ENCODE assay signal across 9 cellular contexts in genomic region chr6:99189823-99190721, GRCh38.
DNase-seq lines count a peak whose midpoint lies in the region; ATAC-seq and TF ChIP-seq lines count a peak whose summit lies in the region.
"Had no signal": no experiment of that assay in that cellular context is flagged by ENCODE, and none has a peak within 500 bp of the region (broad histone marks: within the 10 kb centered on the region; RNA-seq: fewer than 3 reads in every experiment).

No MANE protein-coding gene starts in this region.

- H3K4me1 Mint-ChIP-seq in activated T-helper 17 cell treated with anti-CD3 and anti-CD28 coated beads, Interleukin-2, amount 50 U/mL, for 72 hours, result peaks cover 6% of the 10 kb centered on the region

- H3K9me3 Mint-ChIP-seq in activated T-helper 17 cell treated with anti-CD3 and anti-CD28 coated beads, Interleukin-2, amount 50 U/mL, for 72 hours, result peaks cover 6% of the 10 kb centered on the region
- H3K9me3 Mint-ChIP-seq: T-cell had no signal

- H3K4me3 Mint-ChIP-seq in activated T-helper 17 cell treated with anti-CD3 and anti-CD28 coated beads, Interleukin-2, amount 50 U/mL, for 72 hours, result no peak overlapping the region
- H3K4me3 Mint-ChIP-seq: activated naive CD8-positive, alpha-beta T cell; T-cell had no signal

- H3K27me3 Mint-ChIP-seq in activated T-helper 17 cell treated with anti-CD3 and anti-CD28 coated beads, Interleukin-2, amount 50 U/mL, for 72 hours, result peaks cover 25% of the 10 kb centered on the region

- DNase-seq in erythroblast (lab: John Stamatoyannopoulos, UW) (no peak), SHP77 treated with DMSO at 0.1 percent for 48 hours (lab: John Stamatoyannopoulos, UW) (no peak), NCI-H2196 treated with DMSO at 0.1 percent for 48 hours (lab: John Stamatoyannopoulos, UW; ENCODE audit: unreplicated experiment) (no peak)
- DNase-seq: T-cell had no signal

- peak overlapping the region; percentile 13 for H3K27ac Mint-ChIP-seq in activated T-helper 17 cell treated with anti-CD3 and anti-CD28 coated beads, Interleukin-2, amount 50 U/mL, for 72 hours
- H3K27ac Mint-ChIP-seq: activated naive CD8-positive, alpha-beta T cell; T-cell had no signal

- ATAC-seq in GM18867 (IDR thresholded peaks at IDR 0.05; ENCODE audit: unreplicated experiment) (peak; percentile 98), GM19463 (IDR thresholded peaks at IDR 0.05; ENCODE audit: unreplicated experiment) (peak; percentile 97), HG02981 (IDR thresholded peaks at IDR 0.05; ENCODE audit: unreplicated experiment) (peak; percentile 97)
- ATAC-seq in activated T-helper 17 cell treated with anti-CD3 and anti-CD28 coated beads, Interleukin-2, amount 50 U/mL, for 72 hours (replicated peaks), result peak; percentile 93
- ATAC-seq: T-cell had no signal

- no peaks in the 10 kb centered on the region for H3K36me3 Mint-ChIP-seq in activated T-helper 17 cell treated with anti-CD3 and anti-CD28 coated beads, Interleukin-2, amount 50 U/mL, for 72 hours (ENCODE audit: low read depth)
- H3K36me3 Mint-ChIP-seq: activated naive CD8-positive, alpha-beta T cell; T-cell had no signal

- TF ChIP-seq POLR2A in erythroblast (IDR thresholded peaks at IDR 0.05; ENCODE audit: low read length), result no peak
